ENCODE assay signal across 5 cellular contexts in genomic region chr9:41771693-41772092, GRCh38.
DNase-seq lines count a peak whose midpoint lies in the region; ATAC-seq, FAIRE-seq and TF ChIP-seq lines count a peak whose summit lies in the region.
"Not testable (repeated sequence)": the region's sequence is repeated elsewhere in the genome, so short reads cannot be mapped to it uniquely, and the experiment has no call there.

No MANE protein-coding gene starts in this region.

- H3K9me3 ChIP-seq in HepG2 (ENCODE audit: low read length); upper lobe of right lung: not testable (repeated sequence)

- not testable (repeated sequence) for H3K27me3 ChIP-seq in HepG2 (ENCODE audit: control insufficient read depth in 1 of 2, insufficient read depth in 2 of 2, low read length in 2 of 2); upper lobe of right lung

- in situ Hi-C loops in HepG2 (cut with HindIII; ENCODE audit: extremely low pct_ligation_motif_present, low pct_unique_long_range_greater_than_20kb), result not testable (repeated sequence)

- TF ChIP-seq CTCF in CD14-positive monocyte (IDR thresholded peaks at IDR 0.05); HepG2 (CRISPR knock-in tag; IDR thresholded peaks at IDR 0.05); osteocyte (IDR thresholded peaks at IDR 0.05); upper lobe of right lung (IDR thresholded peaks at IDR 0.05): not testable (repeated sequence)

- not testable (repeated sequence) for FAIRE-seq in HepG2 (lab: Jason Lieb, UNC)

- not testable (repeated sequence) for H4K20me1 ChIP-seq in HepG2 (ENCODE audit: insufficient read depth, low read length)

- POLR2A ChIA-PET in HepG2 (lab: Yijun Ruan, JAX), result not testable (repeated sequence)

- H3K79me2 ChIP-seq in HepG2 (ENCODE audit: insufficient read depth, low read length), result not testable (repeated sequence)

- not testable (repeated sequence) for H3K9me3 Mint-ChIP-seq in CD14-positive monocyte; dendritic cell treated with granulocyte-macrophage colony-stimulating factor and Interleukin-4, amounts not matched to agents 40 ng/mL and 50 ng/mL, for 4 days; osteocyte (ENCODE audit: unreplicated experiment)

- not testable (repeated sequence) for H3K4me1 Mint-ChIP-seq in CD14-positive monocyte; dendritic cell treated with granulocyte-macrophage colony-stimulating factor and Interleukin-4, amounts not matched to agents 40 ng/mL and 50 ng/mL, for 4 days (ENCODE audit: low read depth); osteocyte (ENCODE audit: unreplicated experiment)

- not testable (repeated sequence) for BruUV-seq in HepG2 (replicated peaks; lab: Mats Ljungman, UMichigan)

- ATAC-seq in HepG2 (peak; percentile 74), upper lobe of right lung (peak; percentile 68)

- not testable (repeated sequence) for H2AFZ ChIP-seq in HepG2 (ENCODE audit: low read length)

- H3K27ac Mint-ChIP-seq in CD14-positive monocyte, result peak overlapping the region in 5 of 7 donors; percentile 54 to 76 (median 72)
- peak overlapping the region; percentile 73 for H3K27ac Mint-ChIP-seq in dendritic cell treated with granulocyte-macrophage colony-stimulating factor and Interleukin-4, amounts not matched to agents 40 ng/mL and 50 ng/mL, for 4 days
- not testable (repeated sequence) for H3K27ac Mint-ChIP-seq in osteocyte (ENCODE audit: unreplicated experiment)

- not testable (repeated sequence) for TF ChIP-seq POLR2A in HepG2 (IDR thresholded peaks at IDR 0.05; ENCODE audit: insufficient read depth in 1 of 2, low read depth in 2 of 2, low read length in 2 of 2)

- not testable (repeated sequence) for H3K9ac ChIP-seq in HepG2 (ENCODE audit: insufficient read depth, low read depth, low read length)

- H3K4me1 ChIP-seq in HepG2 (ENCODE audit: insufficient read depth, low read length); upper lobe of right lung: not testable (repeated sequence)

- CTCF ChIA-PET in HepG2 (lab: Yijun Ruan, JAX; ENCODE audit: low intra/inter-chr PET ratio, low total read pairs), result not testable (repeated sequence)

- H3K4me3 ChIP-seq in HepG2 (replicated peaks in 1 of 3; ENCODE audit: insufficient read depth in 1 of 3, low read depth in 2 of 3, low read length in 3 of 3); upper lobe of right lung: not testable (repeated sequence)

- not testable (repeated sequence) for DNase-seq in CD14-positive monocyte (ENCODE audit: low spot score); HepG2 (ENCODE audit: low spot score); upper lobe of right lung
- peak; percentile 32 for DNase-seq in osteocyte (ENCODE audit: extremely low spot score, unreplicated experiment)

- 74% methylated on average over 4 of the region's 12 CpGs for WGBS in HepG2 (ENCODE audit: low lambda C conversion rate)

- H3K27ac ChIP-seq in HepG2 (ENCODE audit: extremely low read length, insufficient read depth, low read length); upper lobe of right lung: not testable (repeated sequence)

- peak overlapping the region in 1 of 2 donors; percentile 73 for H3K4me3 Mint-ChIP-seq in CD14-positive monocyte
- peak overlapping the region; percentile 45 for H3K4me3 Mint-ChIP-seq in dendritic cell treated with granulocyte-macrophage colony-stimulating factor and Interleukin-4, amounts not matched to agents 40 ng/mL and 50 ng/mL, for 4 days
- H3K4me3 Mint-ChIP-seq in osteocyte (ENCODE audit: unreplicated experiment), result not testable (repeated sequence)

- TF ChIP-seq EP300 in HepG2 (IDR thresholded peaks at IDR 0.05; ENCODE audit: low read depth in 2 of 2, low read length in 2 of 2); HepG2 (CRISPR knock-in tag; IDR thresholded peaks at IDR 0.05; ENCODE audit: borderline replicate concordance): not testable (repeated sequence)

- H3K36me3 Mint-ChIP-seq in CD14-positive monocyte; dendritic cell treated with granulocyte-macrophage colony-stimulating factor and Interleukin-4, amounts not matched to agents 40 ng/mL and 50 ng/mL, for 4 days (ENCODE audit: low read depth); osteocyte (ENCODE audit: unreplicated experiment): not testable (repeated sequence)

- TF ChIP-seq RAD21 in HepG2 (CRISPR knock-in tag; IDR thresholded peaks at IDR 0.05), result not testable (repeated sequence)

- H3K27me3 Mint-ChIP-seq in CD14-positive monocyte (ENCODE audit: low read depth in 3 of 3); dendritic cell treated with granulocyte-macrophage colony-stimulating factor and Interleukin-4, amounts not matched to agents 40 ng/mL and 50 ng/mL, for 4 days; osteocyte (ENCODE audit: unreplicated experiment): not testable (repeated sequence)

- not testable (repeated sequence) for H3K36me3 ChIP-seq in HepG2 (replicated peaks in 1 of 2; ENCODE audit: control insufficient read depth in 1 of 2, insufficient read depth in 2 of 2, low read length in 2 of 2); upper lobe of right lung

- intact Hi-C loops in CD14-positive monocyte (cut with micrococcal nuclease); dendritic cell treated with granulocyte-macrophage colony-stimulating factor and Interleukin-4, amounts not matched to agents 40 ng/mL and 50 ng/mL, for 4 days (cut with micrococcal nuclease); HepG2 (cut with micrococcal nuclease; ENCODE audit: unreplicated experiment); upper lobe of right lung (cut with DNase I): not testable (repeated sequence)

- not testable (repeated sequence) for H3K4me2 ChIP-seq in HepG2 (ENCODE audit: low read depth, low read length)

TF ChIP-seq in HepG2, 621 proteins besides CTCF, POLR2A, EP300 and RAD21:
- peak; percentile 34; the same call in 1 of the 2 replicates for TF ChIP-seq ZBTB33 (CRISPR knock-in tag; IDR thresholded peaks at IDR 0.05)
